In genomic region chr4:55853484-55854046, GRCh38 we compare ENCODE assay signal across 1 cellular context.
TF ChIP-seq lines count a peak whose summit lies in the region.

A gene with protein sequence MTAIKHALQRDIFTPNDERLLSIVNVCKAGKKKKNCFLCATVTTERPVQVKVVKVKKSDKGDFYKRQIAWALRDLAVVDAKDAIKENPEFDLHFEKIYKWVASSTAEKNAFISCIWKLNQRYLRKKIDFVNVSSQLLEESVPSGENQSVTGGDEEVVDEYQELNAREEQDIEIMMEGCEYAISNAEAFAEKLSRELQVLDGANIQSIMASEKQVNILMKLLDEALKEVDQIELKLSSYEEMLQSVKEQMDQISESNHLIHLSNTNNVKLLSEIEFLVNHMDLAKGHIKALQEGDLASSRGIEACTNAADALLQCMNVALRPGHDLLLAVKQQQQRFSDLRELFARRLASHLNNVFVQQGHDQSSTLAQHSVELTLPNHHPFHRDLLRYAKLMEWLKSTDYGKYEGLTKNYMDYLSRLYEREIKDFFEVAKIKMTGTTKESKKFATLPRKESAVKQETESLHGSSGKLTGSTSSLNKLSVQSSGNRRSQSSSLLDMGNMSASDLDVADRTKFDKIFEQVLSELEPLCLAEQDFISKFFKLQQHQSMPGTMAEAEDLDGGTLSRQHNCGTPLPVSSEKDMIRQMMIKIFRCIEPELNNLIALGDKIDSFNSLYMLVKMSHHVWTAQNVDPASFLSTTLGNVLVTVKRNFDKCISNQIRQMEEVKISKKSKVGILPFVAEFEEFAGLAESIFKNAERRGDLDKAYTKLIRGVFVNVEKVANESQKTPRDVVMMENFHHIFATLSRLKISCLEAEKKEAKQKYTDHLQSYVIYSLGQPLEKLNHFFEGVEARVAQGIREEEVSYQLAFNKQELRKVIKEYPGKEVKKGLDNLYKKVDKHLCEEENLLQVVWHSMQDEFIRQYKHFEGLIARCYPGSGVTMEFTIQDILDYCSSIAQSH (plus strand): TSS chr4:55853648. CDS start chr4:55858324, 4,676 bp downstream.

TF ChIP-seq in HepG2, 621 proteins besides CTCF, POLR2A, EP300 and RAD21 (continued from another document and continues in another):
- no peak for TF ChIP-seq ZNF646 (CRISPR knock-in tag; IDR thresholded peaks at IDR 0.05)
- TF ChIP-seq ZFYVE20 (CRISPR knock-in tag; IDR thresholded peaks at IDR 0.05; ENCODE audit: borderline replicate concordance, low read depth), result no peak
- TF ChIP-seq, protein P1, sequence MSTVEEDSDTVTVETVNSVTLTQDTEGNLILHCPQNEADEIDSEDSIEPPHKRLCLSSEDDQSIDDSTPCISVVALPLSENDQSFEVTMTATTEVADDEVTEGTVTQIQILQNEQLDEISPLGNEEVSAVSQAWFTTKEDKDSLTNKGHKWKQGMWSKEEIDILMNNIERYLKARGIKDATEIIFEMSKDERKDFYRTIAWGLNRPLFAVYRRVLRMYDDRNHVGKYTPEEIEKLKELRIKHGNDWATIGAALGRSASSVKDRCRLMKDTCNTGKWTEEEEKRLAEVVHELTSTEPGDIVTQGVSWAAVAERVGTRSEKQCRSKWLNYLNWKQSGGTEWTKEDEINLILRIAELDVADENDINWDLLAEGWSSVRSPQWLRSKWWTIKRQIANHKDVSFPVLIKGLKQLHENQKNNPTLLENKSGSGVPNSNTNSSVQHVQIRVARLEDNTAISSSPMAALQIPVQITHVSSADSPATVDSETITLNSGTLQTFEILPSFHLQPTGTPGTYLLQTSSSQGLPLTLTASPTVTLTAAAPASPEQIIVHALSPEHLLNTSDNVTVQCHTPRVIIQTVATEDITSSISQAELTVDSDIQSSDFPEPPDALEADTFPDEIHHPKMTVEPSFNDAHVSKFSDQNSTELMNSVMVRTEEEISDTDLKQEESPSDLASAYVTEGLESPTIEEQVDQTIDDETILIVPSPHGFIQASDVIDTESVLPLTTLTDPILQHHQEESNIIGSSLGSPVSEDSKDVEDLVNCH (CRISPR knock-in tag; IDR thresholded peaks at IDR 0.05), result no peak
- no peak for TF ChIP-seq HNRNPUL1 (IDR thresholded peaks at IDR 0.05; ENCODE audit: low read depth, low read length)
- TF ChIP-seq, protein P2, sequence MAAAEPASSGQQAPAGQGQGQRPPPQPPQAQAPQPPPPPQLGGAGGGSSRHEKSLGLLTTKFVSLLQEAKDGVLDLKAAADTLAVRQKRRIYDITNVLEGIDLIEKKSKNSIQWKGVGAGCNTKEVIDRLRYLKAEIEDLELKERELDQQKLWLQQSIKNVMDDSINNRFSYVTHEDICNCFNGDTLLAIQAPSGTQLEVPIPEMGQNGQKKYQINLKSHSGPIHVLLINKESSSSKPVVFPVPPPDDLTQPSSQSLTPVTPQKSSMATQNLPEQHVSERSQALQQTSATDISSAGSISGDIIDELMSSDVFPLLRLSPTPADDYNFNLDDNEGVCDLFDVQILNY (CRISPR knock-in tag; conservative IDR thresholded peaks at IDR 0.05), result no peak
- TF ChIP-seq KLF9 (CRISPR knock-in tag; IDR thresholded peaks at IDR 0.05; ENCODE audit: low read depth), result no peak
- TF ChIP-seq, protein P3, sequence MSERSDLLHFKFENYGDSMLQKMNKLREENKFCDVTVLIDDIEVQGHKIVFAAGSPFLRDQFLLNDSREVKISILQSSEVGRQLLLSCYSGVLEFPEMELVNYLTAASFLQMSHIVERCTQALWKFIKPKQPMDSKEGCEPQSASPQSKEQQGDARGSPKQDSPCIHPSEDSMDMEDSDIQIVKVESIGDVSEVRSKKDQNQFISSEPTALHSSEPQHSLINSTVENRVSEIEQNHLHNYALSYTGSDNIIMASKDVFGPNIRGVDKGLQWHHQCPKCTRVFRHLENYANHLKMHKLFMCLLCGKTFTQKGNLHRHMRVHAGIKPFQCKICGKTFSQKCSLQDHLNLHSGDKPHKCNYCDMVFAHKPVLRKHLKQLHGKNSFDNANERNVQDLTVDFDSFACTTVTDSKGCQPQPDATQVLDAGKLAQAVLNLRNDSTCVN (CRISPR knock-in tag; IDR thresholded peaks at IDR 0.05; ENCODE audit: borderline replicate concordance), result no peak; the same call in 1 of the 2 replicates
- no peak for TF ChIP-seq ZC3H13 (CRISPR knock-in tag; IDR thresholded peaks at IDR 0.05)
- TF ChIP-seq RFXANK (CRISPR knock-in tag; IDR thresholded peaks at IDR 0.05), result no peak
- TF ChIP-seq ZNF740 (CRISPR knock-in tag; IDR thresholded peaks at IDR 0.05), result no peak
- 0 out of 2 replicates have a peak, but pooled peaks have one; percentile 48 for TF ChIP-seq TSC22D2 (CRISPR knock-in tag; IDR thresholded peaks at IDR 0.05; ENCODE audit: borderline replicate concordance)
- no peak for TF ChIP-seq ZFP41 (CRISPR knock-in tag; IDR thresholded peaks at IDR 0.05; ENCODE audit: borderline replicate concordance)
- peak; percentile 90 for TF ChIP-seq HOXA3 (CRISPR knock-in tag; IDR thresholded peaks at IDR 0.05)
- no peak for TF ChIP-seq ZNF75D (CRISPR knock-in tag; IDR thresholded peaks at IDR 0.05; ENCODE audit: borderline replicate concordance)
- TF ChIP-seq GTF2F1 (IDR thresholded peaks at IDR 0.05; ENCODE audit: low read length), result no peak
- TF ChIP-seq ZFP36 (IDR thresholded peaks at IDR 0.05; ENCODE audit: borderline replicate concordance, low read depth, low read length, partially characterized antibody), result no peak
- TF ChIP-seq ZNF670 (CRISPR knock-in tag; IDR thresholded peaks at IDR 0.05; ENCODE audit: borderline replicate concordance), result peak; percentile 61; the same call in 1 of the 2 replicates
- no peak for TF ChIP-seq ZNF30 (CRISPR knock-in tag; IDR thresholded peaks at IDR 0.05)
- no peak for TF ChIP-seq PTBP1 (IDR thresholded peaks at IDR 0.05; ENCODE audit: low read depth, low read length, poor library complexity, severe bottlenecking)
- TF ChIP-seq GABPA (IDR thresholded peaks at IDR 0.05; ENCODE audit: low read depth, low read length), result peak; percentile 95
- peak; percentile 99 for TF ChIP-seq GABPA (CRISPR knock-in tag; IDR thresholded peaks at IDR 0.05; ENCODE audit: low read depth)
- TF ChIP-seq ARHGAP35 (CRISPR knock-in tag; IDR thresholded peaks at IDR 0.05; ENCODE audit: borderline replicate concordance), result peak; percentile 67; the same call in 1 of the 2 replicates
- no peak for TF ChIP-seq FOXA1 (IDR thresholded peaks at IDR 0.05)
- no peak for TF ChIP-seq FOXA1 (CRISPR knock-in tag; IDR thresholded peaks at IDR 0.05)
- no peak for TF ChIP-seq ZNF20 (CRISPR knock-in tag; IDR thresholded peaks at IDR 0.05)
- no peak for TF ChIP-seq RFX5 (IDR thresholded peaks at IDR 0.05; ENCODE audit: low read depth, low read length)
- no peak for TF ChIP-seq CHD2 (IDR thresholded peaks at IDR 0.05; ENCODE audit: low read depth, low read length)
- no peak for TF ChIP-seq ZNF432 (CRISPR knock-in tag; IDR thresholded peaks at IDR 0.05; ENCODE audit: borderline replicate concordance)
- TF ChIP-seq ZNF709 (CRISPR knock-in tag; IDR thresholded peaks at IDR 0.05), result 0 out of 2 replicates have a peak, but pooled peaks have one; percentile 43
- TF ChIP-seq ZNF570 (CRISPR knock-in tag; IDR thresholded peaks at IDR 0.05; ENCODE audit: borderline replicate concordance), result no peak
- no peak for TF ChIP-seq IKZF1 (IDR thresholded peaks at IDR 0.05)
- peak; percentile 85; the same call in 1 of the 2 replicates for TF ChIP-seq NRL (CRISPR knock-in tag; IDR thresholded peaks at IDR 0.05; ENCODE audit: borderline replicate concordance)
- peak; percentile 69; the same call in 1 of the 2 replicates for TF ChIP-seq ZBTB7B (CRISPR knock-in tag; IDR thresholded peaks at IDR 0.05)
- TF ChIP-seq THAP11 (CRISPR knock-in tag; IDR thresholded peaks at IDR 0.05), result peak; percentile 90
- TF ChIP-seq ZZZ3 (CRISPR knock-in tag; IDR thresholded peaks at IDR 0.05; ENCODE audit: borderline replicate concordance), result no peak; the same call in 1 of the 2 replicates
- no peak for TF ChIP-seq ZNF251 (CRISPR knock-in tag; IDR thresholded peaks at IDR 0.05)
- TF ChIP-seq ZNF792 (CRISPR knock-in tag; IDR thresholded peaks at IDR 0.05), result peak; percentile 55; the same call in 1 of the 2 replicates
- TF ChIP-seq ZNF501 (CRISPR knock-in tag; IDR thresholded peaks at IDR 0.05), result peak; percentile 76
- TF ChIP-seq, protein P4, sequence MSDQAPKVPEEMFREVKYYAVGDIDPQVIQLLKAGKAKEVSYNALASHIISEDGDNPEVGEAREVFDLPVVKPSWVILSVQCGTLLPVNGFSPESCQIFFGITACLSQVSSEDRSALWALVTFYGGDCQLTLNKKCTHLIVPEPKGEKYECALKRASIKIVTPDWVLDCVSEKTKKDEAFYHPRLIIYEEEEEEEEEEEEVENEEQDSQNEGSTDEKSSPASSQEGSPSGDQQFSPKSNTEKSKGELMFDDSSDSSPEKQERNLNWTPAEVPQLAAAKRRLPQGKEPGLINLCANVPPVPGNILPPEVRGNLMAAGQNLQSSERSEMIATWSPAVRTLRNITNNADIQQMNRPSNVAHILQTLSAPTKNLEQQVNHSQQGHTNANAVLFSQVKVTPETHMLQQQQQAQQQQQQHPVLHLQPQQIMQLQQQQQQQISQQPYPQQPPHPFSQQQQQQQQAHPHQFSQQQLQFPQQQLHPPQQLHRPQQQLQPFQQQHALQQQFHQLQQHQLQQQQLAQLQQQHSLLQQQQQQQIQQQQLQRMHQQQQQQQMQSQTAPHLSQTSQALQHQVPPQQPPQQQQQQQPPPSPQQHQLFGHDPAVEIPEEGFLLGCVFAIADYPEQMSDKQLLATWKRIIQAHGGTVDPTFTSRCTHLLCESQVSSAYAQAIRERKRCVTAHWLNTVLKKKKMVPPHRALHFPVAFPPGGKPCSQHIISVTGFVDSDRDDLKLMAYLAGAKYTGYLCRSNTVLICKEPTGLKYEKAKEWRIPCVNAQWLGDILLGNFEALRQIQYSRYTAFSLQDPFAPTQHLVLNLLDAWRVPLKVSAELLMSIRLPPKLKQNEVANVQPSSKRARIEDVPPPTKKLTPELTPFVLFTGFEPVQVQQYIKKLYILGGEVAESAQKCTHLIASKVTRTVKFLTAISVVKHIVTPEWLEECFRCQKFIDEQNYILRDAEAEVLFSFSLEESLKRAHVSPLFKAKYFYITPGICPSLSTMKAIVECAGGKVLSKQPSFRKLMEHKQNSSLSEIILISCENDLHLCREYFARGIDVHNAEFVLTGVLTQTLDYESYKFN (CRISPR knock-in tag; conservative IDR thresholded peaks at IDR 0.05), result no peak; the same call in 1 of the 2 replicates
- TF ChIP-seq NR1H2 (CRISPR knock-in tag; IDR thresholded peaks at IDR 0.05; ENCODE audit: borderline replicate concordance, low read depth), result no peak
- TF ChIP-seq SNAPC2 (CRISPR knock-in tag; IDR thresholded peaks at IDR 0.05), result no peak
- TF ChIP-seq MTF1 (CRISPR knock-in tag; IDR thresholded peaks at IDR 0.05), result no peak
- TF ChIP-seq KLF12 (CRISPR knock-in tag; IDR thresholded peaks at IDR 0.05; ENCODE audit: borderline replicate concordance), result peak; percentile 66; the same call in 1 of the 2 replicates
- TF ChIP-seq ERF (CRISPR knock-in tag; IDR thresholded peaks at IDR 0.05), result peak; percentile 78
- peak; percentile 27; the same call in 1 of the 2 replicates for TF ChIP-seq ZNF543 (CRISPR knock-in tag; IDR thresholded peaks at IDR 0.05)
- TF ChIP-seq CEBPG (CRISPR knock-in tag; IDR thresholded peaks at IDR 0.05), result no peak
- TF ChIP-seq, protein P5, sequence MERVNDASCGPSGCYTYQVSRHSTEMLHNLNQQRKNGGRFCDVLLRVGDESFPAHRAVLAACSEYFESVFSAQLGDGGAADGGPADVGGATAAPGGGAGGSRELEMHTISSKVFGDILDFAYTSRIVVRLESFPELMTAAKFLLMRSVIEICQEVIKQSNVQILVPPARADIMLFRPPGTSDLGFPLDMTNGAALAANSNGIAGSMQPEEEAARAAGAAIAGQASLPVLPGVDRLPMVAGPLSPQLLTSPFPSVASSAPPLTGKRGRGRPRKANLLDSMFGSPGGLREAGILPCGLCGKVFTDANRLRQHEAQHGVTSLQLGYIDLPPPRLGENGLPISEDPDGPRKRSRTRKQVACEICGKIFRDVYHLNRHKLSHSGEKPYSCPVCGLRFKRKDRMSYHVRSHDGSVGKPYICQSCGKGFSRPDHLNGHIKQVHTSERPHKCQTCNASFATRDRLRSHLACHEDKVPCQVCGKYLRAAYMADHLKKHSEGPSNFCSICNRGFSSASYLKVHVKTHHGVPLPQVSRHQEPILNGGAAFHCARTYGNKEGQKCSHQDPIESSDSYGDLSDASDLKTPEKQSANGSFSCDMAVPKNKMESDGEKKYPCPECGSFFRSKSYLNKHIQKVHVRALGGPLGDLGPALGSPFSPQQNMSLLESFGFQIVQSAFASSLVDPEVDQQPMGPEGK (CRISPR knock-in tag; IDR thresholded peaks at IDR 0.05), result peak; percentile 84
